In genomic region chrX:49761481-49761880, GRCh38 we compare ENCODE assay signal across 8 cellular contexts.
DNase-seq lines count a peak whose midpoint lies in the region; ATAC-seq and TF ChIP-seq lines count a peak whose summit lies in the region.

No MANE protein-coding gene starts in this region.

- no peaks in the 10 kb centered on the region for H3F3A ChIP-seq in PC-9 (ENCODE audit: insufficient read depth, low read depth)

- no peaks in the 10 kb centered on the region for H3K9me3 ChIP-seq in PC-9 (ENCODE audit: insufficient read depth, low read depth)

- no peaks in the 10 kb centered on the region for H3K36me3 ChIP-seq in PC-9 (ENCODE audit: low read depth)

- no TSS peak for BruUV-seq in PC-9 (replicated peaks; lab: Mats Ljungman, UMichigan)

- no peak for ATAC-seq in GM19452 (IDR thresholded peaks at IDR 0.05; ENCODE audit: unreplicated experiment)

- H3K4me1 ChIP-seq in PC-9 (replicated peaks; ENCODE audit: insufficient read depth): no peaks in the 10 kb centered on the region

- no peak overlapping the region for H3K27ac ChIP-seq in PC-9

- POLR2A ChIA-PET in PC-9 (lab: Charles Lee; ENCODE audit: unreplicated experiment): no interaction called here

- no peaks in the 10 kb centered on the region for H3K9me2 ChIP-seq in PC-9 (ENCODE audit: insufficient read depth)

- peak; percentile 16 for DNase-seq in AG08396 (ENCODE audit: low spot score)
- DNase-seq in PC-9: no peak
- DNase-seq in foreskin fibroblast: peak in 1 of 2 donors; percentile 1
- DNase-seq in mesenteric fat pad (ENCODE audit: low spot score): no peak
- no peak for DNase-seq in NCI-H446 treated with DMSO at 0.1 percent for 48 hours (lab: John Stamatoyannopoulos, UW)
- no peak for DNase-seq in DMS79 (lab: John Stamatoyannopoulos, UW)

- H3K4me2 ChIP-seq in PC-9: no peak overlapping the region

- no peak overlapping the region for H2AFZ ChIP-seq in PC-9

- intact Hi-C loops in PC-9 (cut with micrococcal nuclease; ENCODE audit: unreplicated experiment): no loop called here

- peak; percentile 55; the same call in 1 of the 2 replicates for TF ChIP-seq CTCF in GM12875 (IDR thresholded peaks at IDR 0.05; ENCODE audit: borderline replicate concordance, insufficient read depth, low read depth, low read length)
- TF ChIP-seq CTCF in PC-9 (conservative IDR thresholded peaks at IDR 0.05): peak; percentile 18; the same call in 1 of the 2 replicates
- TF ChIP-seq CTCF in foreskin fibroblast (IDR thresholded peaks at IDR 0.05; ENCODE audit: low read depth, low read length): peak; percentile 31

- H3K4me3 ChIP-seq in GM12875 (ENCODE audit: low read depth, low read length) (no peak overlapping the region), PC-9 (no peak overlapping the region), foreskin fibroblast (ENCODE audit: low read depth in 1 of 2, low read length in 2 of 2) (no peak overlapping the region)

- H4K20me1 ChIP-seq in PC-9 (ENCODE audit: insufficient read depth): no peaks in the 10 kb centered on the region

- no peaks in the 10 kb centered on the region for H3K79me2 ChIP-seq in PC-9 (ENCODE audit: low read depth)

- no peaks in the 10 kb centered on the region for H3K27me3 ChIP-seq in PC-9 (ENCODE audit: insufficient read depth, low read depth)

- CTCF ChIA-PET in PC-9 (lab: Charles Lee): no interaction called here
